In genomic region chr3:71584216-71585061, GRCh38 we compare ENCODE assay signal across 8 cellular contexts. TPM values are rescaled to one million over a fixed set of nuclear protein-coding genes. Genes with fewer than 3 reads are reported as not detected.
A peak's percentile ranks its signal among the peaks of the same experiment; 100 is the strongest.
DNase-seq lines count a peak whose midpoint lies in the region; ATAC-seq and TF ChIP-seq lines count a peak whose summit lies in the region.

No MANE protein-coding gene starts in this region.

- no peaks in the 10 kb centered on the region for H3K9me3 ChIP-seq in iPS-15b (ENCODE audit: control insufficient read depth, insufficient read depth, low read length)

- H3K4me3 Mint-ChIP-seq in T-cell = peak overlapping the region; percentile 93 to 96 (median 93)

- DNase-seq in AG04449 (ENCODE audit: low read depth, low spot score) = no peak
- DNase-seq in HEK293T (ENCODE audit: extremely low spot score) = peak; percentile 33
- peak in 32 of 34 experiments; percentile 4 to 53 (median 25) for DNase-seq in T-cell
- DNase-seq in astrocyte of the hippocampus (ENCODE audit: low read depth, low spot score) = peak; percentile 65
- DNase-seq in retinal pigment epithelial cell (ENCODE audit: low read depth) = no peak
- no peak for DNase-seq in HuH-7.5 (ENCODE audit: low spot score)

- H3K36me3 Mint-ChIP-seq in T-cell = no peaks in the 10 kb centered on the region

- ATAC-seq in T-cell (replicated peaks in 1 of 4) (peak in 2 of 4 experiments; percentile 20 to 25), GM18517 (IDR thresholded peaks at IDR 0.05; ENCODE audit: unreplicated experiment) (no peak)

- H3K4me1 ChIP-seq in iPS-15b (ENCODE audit: control insufficient read depth, insufficient read depth, low read length) = peaks cover 7% of the 10 kb centered on the region

- H3K4me3 ChIP-seq in AG04449 (ENCODE audit: low read depth, low read length) (peak overlapping the region; percentile 88), iPS-15b (ENCODE audit: low read depth, low read length) (peak overlapping the region; percentile 69), retinal pigment epithelial cell (ENCODE audit: low read length) (peak overlapping the region; percentile 85)

- H3K27me3 ChIP-seq in iPS-15b (ENCODE audit: control insufficient read depth, insufficient read depth, low read length) = peaks cover 17% of the 10 kb centered on the region

- peak overlapping the region; percentile 94 to 95 for H3K27ac Mint-ChIP-seq in T-cell

- H3K9me3 Mint-ChIP-seq in T-cell = no peaks in the 10 kb centered on the region

- CTCF ChIA-PET in AG04449 (lab: Yijun Ruan, JAX) = interaction anchor here (0.8 to 3.2 kb wide), 8 partner anchors 13 to 556 kb away, joined by 3 to 14 read pairs (median 3); no protein-coding TSS in a partner anchor
- CTCF ChIA-PET in HEK293T (lab: Yijun Ruan, JAX) = no interaction called here
- CTCF ChIA-PET in T-cell (lab: Charles Lee) = interaction anchor here (0.6 to 2.7 kb wide), 9 partner anchors 81 to 1509 kb away, joined by 3 to 14 read pairs (median 3); no protein-coding TSS in a partner anchor

- TF ChIP-seq CTCF in AG04449 (IDR thresholded peaks at IDR 0.05; ENCODE audit: insufficient read depth, low read length, missing control alignments) = no peak
- no peak for TF ChIP-seq CTCF in retinal pigment epithelial cell (conservative IDR thresholded peaks at IDR 0.05; ENCODE audit: low read depth, low read length)

- peak overlapping the region; percentile 17 for H3K9ac ChIP-seq in iPS-15b (ENCODE audit: low read depth, low read length)

- POLR2A ChIA-PET in AG04449 (lab: Yijun Ruan, JAX) (interaction anchor here (0.7 to 3.8 kb wide), 7 partner anchors 42 to 159 kb away, joined by 3 to 30 read pairs (median 4); no protein-coding TSS in a partner anchor), HEK293T (lab: Yijun Ruan, JAX) (interaction anchor here (0.6 to 4.7 kb wide), 10 partner anchors 62 to 520 kb away, joined by 3 to 21 read pairs (median 5); no protein-coding TSS in a partner anchor), T-cell (lab: Charles Lee) (no interaction called here)

- H3K27me3 Mint-ChIP-seq in T-cell = no peaks in the 10 kb centered on the region

- H3K36me3 ChIP-seq in iPS-15b (ENCODE audit: control insufficient read depth, insufficient read depth, low read length) = no peaks in the 10 kb centered on the region

- H3K4me1 Mint-ChIP-seq in T-cell = peaks cover 37 to 43% (median 40%) of the 10 kb centered on the region in 3 donors

TF ChIP-seq in HEK293T, 16 proteins besides CTCF, POLR2A, EP300 and RAD21:
- TF ChIP-seq L3MBTL2 (conservative IDR thresholded peaks at IDR 0.05) = 0 out of 2 replicates have a peak, but pooled peaks have one; percentile 21
- no peak for TF ChIP-seq CTBP1 (IDR thresholded peaks at IDR 0.05; ENCODE audit: borderline replicate concordance)
- TF ChIP-seq HDGF (IDR thresholded peaks at IDR 0.05; ENCODE audit: borderline replicate concordance) = peak; percentile 35; the same call in 1 of the 2 replicates
- no peak for TF ChIP-seq SUZ12 (IDR thresholded peaks at IDR 0.05)
- no peak for TF ChIP-seq NFRKB (IDR thresholded peaks at IDR 0.05)
- TF ChIP-seq ARNT (IDR thresholded peaks at IDR 0.05) = no peak
- TF ChIP-seq PKNOX1 (IDR thresholded peaks at IDR 0.05) = no peak; the same call in 1 of the 2 replicates

RNA-seq across cellular contexts. Expression of gene FOXP1, which starts 0.9 kb away (rescaled TPM):
- 100 to 1,000 TPM; 258 to 586 (median 290) TPM for total RNA-seq in T-cell

Comparison
In these comparisons a context has a peak if more than half of its experiments do, and no peak if none do; other contexts are left out.
1. DNase-seq: peak in HEK293T (single experiment), T-cell (32 of 34) and astrocyte of the hippocampus (single experiment); none in AG04449 (single experiment), retinal pigment epithelial cell (single experiment) and HuH-7.5 (single experiment).
2. POLR2A ChIA-PET loops: an anchor here in AG04449 (0.7 to 3.8 kb wide) and HEK293T (0.6 to 4.7 kb wide); none called in T-cell.
3. Peak in every context shown above with its lines, with median percentiles within 50 percentile points of each other: H3K4me3 ChIP-seq.